22 cellular contexts compared by ENCODE assay signal in the genomic region with DNA sequence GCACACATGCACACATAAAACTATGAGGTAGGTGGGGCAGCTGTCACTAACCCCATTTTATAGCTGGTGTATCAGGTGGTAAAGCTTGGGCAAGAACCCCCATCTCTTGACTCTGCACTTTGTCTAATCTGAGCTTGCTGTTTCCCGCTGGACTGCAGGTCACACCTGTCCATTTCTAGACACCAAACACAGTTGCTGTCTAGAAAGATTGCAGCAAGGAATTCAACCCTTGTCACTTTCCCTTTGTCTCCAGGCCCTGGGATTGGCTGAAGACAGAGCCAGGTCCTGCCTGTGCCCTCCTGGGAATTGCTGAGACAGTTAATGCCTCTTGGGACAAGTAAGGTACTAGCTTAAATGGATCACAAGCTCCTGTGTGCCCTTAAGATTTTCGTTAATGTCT.
A peak's percentile ranks its signal among the peaks of the same experiment; 100 is the strongest.
DNase-seq lines count a peak whose midpoint lies in the region; ATAC-seq and TF ChIP-seq lines count a peak whose summit lies in the region.
"Had no signal": no experiment of that assay in that cellular context is flagged by ENCODE, and none has a peak within 500 bp of the region (broad histone marks: within the 10 kb centered on the region; RNA-seq: fewer than 3 reads in every experiment).

No MANE protein-coding gene starts in this region.

- TF ChIP-seq CTCF in left ventricle myocardium inferior (IDR thresholded peaks at IDR 0.05; ENCODE audit: borderline replicate concordance), result no peak

- H3K27me3 ChIP-seq in left ventricle myocardium inferior (ENCODE audit: low read depth) (no peaks in the 10 kb centered on the region), right cardiac atrium (ENCODE audit: control insufficient read depth, insufficient read depth) (no peaks in the 10 kb centered on the region)
- H3K27me3 ChIP-seq: suprapubic skin had no signal

- no peak for DNase-seq in left ventricle myocardium inferior
- DNase-seq in right cardiac atrium, result no peak
- DNase-seq in SK-N-DZ (ENCODE audit: low spot score), result peak; percentile 20
- DNase-seq in left kidney (ENCODE audit: low read depth, low spot score), result peak; percentile 32
- no peak for DNase-seq in KG1 (lab: John Stamatoyannopoulos, UW)
- DNase-seq in Ammon's horn (ENCODE audit: low spot score), result no peak
- no peak for DNase-seq in Right ventricle myocardium superior
- DNase-seq: activated B cell treated with CpG ODN at 0.5 μM for 24 hours; activated CD8-positive, alpha-beta T cell treated with anti-CD3 and anti-CD28 coated beads for 36 hours; activated gamma-delta T cell treated with Interleukin-2 at 50 U/mL for 16 hours; activated naive CD8-positive, alpha-beta T cell treated with anti-CD3 and anti-CD28 coated beads, Interleukin-2, amount 50 U/mL, for 24 hours; HFFc6; MM.1S; naive thymus-derived CD4-positive, alpha-beta T cell; NCI-H1417 treated with DMSO at 0.1 percent for 48 hours; NCI-H2081 treated with DMSO at 0.1 percent for 48 hours; NCI-H748 treated with DMSO at 0.1 percent for 48 hours; stimulated activated CD4-positive, alpha-beta T cell treated with anti-CD3 and anti-CD28 coated beads, Interleukin-2, amount 100 ng/mL, for 48 hours had no signal

- intact Hi-C loops in left ventricle myocardium inferior (cut with micrococcal nuclease) (no loop called here), right cardiac atrium (cut with DNase I) (no loop called here), Right ventricle myocardium superior (cut with DNase I) (no loop called here)

- H3K9me3 ChIP-seq in left ventricle myocardium inferior (replicated peaks) (no peaks in the 10 kb centered on the region), right cardiac atrium (ENCODE audit: control insufficient read depth, low read length) (no peaks in the 10 kb centered on the region)
- H3K9me3 ChIP-seq: suprapubic skin had no signal

- no peak overlapping the region for H3K4me3 ChIP-seq in left ventricle myocardium inferior
- H3K4me3 ChIP-seq in right cardiac atrium (ENCODE audit: low read length), result no peak overlapping the region
- H3K4me3 ChIP-seq: suprapubic skin had no signal

- ATAC-seq in right cardiac atrium (no peak), GM19328 (IDR thresholded peaks at IDR 0.05; ENCODE audit: unreplicated experiment) (no peak), Right ventricle myocardium superior (ENCODE audit: poor library complexity) (no peak)
- ATAC-seq: activated CD8-positive, alpha-beta T cell treated with anti-CD3 and anti-CD28 coated beads for 36 hours; activated naive CD8-positive, alpha-beta T cell treated with anti-CD3 and anti-CD28 coated beads, Interleukin-2, amount 50 U/mL, for 24 hours; naive thymus-derived CD4-positive, alpha-beta T cell; stimulated activated effector memory CD8-positive, alpha-beta T cell treated with anti-CD3 and anti-CD28 coated beads, Interleukin-12 subunit alpha, Interleukin-12 subunit beta, amount 100 ng/mL, for 72 hours had no signal

- H3K36me3 ChIP-seq in left ventricle myocardium inferior, result no peaks in the 10 kb centered on the region
- H3K36me3 ChIP-seq: suprapubic skin had no signal

- peak overlapping the region; percentile 16 for H3K27ac ChIP-seq in left ventricle myocardium inferior (replicated peaks)
- H3K27ac ChIP-seq in right cardiac atrium (ENCODE audit: low read length), result no peak overlapping the region
- H3K27ac ChIP-seq: C4-2B, suprapubic skin had no signal

- WGBS in right cardiac atrium, result 73% methylated on average over 2 of the region's 2 CpGs

- H3K4me1 ChIP-seq in left ventricle myocardium inferior (peaks cover 27% of the 10 kb centered on the region), right cardiac atrium (ENCODE audit: control insufficient read depth, insufficient read depth, low read length) (peaks cover 2% of the 10 kb centered on the region)

Comparison
In these comparisons a context has a peak if more than half of its experiments do, and no peak if none do; other contexts are left out.
1. DNase-seq: peak in SK-N-DZ (single experiment) and left kidney (single experiment); none in left ventricle myocardium inferior (single experiment), right cardiac atrium (0 of 3), KG1 (single experiment), Ammon's horn (single experiment) and Right ventricle myocardium superior (single experiment).